Comparison of ENCODE assay signal across 1 cellular context in genomic region chr7:78139335-78139734, GRCh38.
TF ChIP-seq lines count a peak whose summit lies in the region.

No MANE protein-coding gene starts in this region.

TF ChIP-seq in SK-N-SH, 30 proteins besides CTCF, POLR2A, EP300 and RAD21 (continued from another document):
- TF ChIP-seq, protein P1, sequence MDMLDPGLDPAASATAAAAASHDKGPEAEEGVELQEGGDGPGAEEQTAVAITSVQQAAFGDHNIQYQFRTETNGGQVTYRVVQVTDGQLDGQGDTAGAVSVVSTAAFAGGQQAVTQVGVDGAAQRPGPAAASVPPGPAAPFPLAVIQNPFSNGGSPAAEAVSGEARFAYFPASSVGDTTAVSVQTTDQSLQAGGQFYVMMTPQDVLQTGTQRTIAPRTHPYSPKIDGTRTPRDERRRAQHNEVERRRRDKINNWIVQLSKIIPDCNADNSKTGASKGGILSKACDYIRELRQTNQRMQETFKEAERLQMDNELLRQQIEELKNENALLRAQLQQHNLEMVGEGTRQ (IDR thresholded peaks at IDR 0.05; ENCODE audit: borderline replicate concordance, low read depth, low read length) = no peak
- peak; percentile 91; the same call in 1 of the 2 replicates for TF ChIP-seq NFIC (IDR thresholded peaks at IDR 0.05; ENCODE audit: borderline replicate concordance)
- TF ChIP-seq TAF1 (IDR thresholded peaks at IDR 0.05; ENCODE audit: borderline replicate concordance, low read depth, low read length) = peak; percentile 32; the same call in 1 of the 2 replicates
- TF ChIP-seq YY1 (IDR thresholded peaks at IDR 0.05; ENCODE audit: low read depth) = peak; percentile 64; the same call in 1 of the 2 replicates
- TF ChIP-seq, protein P2, sequence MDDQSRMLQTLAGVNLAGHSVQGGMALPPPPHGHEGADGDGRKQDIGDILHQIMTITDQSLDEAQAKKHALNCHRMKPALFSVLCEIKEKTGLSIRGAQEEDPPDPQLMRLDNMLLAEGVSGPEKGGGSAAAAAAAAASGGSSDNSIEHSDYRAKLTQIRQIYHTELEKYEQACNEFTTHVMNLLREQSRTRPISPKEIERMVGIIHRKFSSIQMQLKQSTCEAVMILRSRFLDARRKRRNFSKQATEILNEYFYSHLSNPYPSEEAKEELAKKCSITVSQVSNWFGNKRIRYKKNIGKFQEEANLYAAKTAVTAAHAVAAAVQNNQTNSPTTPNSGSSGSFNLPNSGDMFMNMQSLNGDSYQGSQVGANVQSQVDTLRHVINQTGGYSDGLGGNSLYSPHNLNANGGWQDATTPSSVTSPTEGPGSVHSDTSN (IDR thresholded peaks at IDR 0.05) = peak; percentile 100
- TF ChIP-seq TCF12 (IDR thresholded peaks at IDR 0.05) = peak; percentile 100
- TF ChIP-seq MEF2A (IDR thresholded peaks at IDR 0.05; ENCODE audit: borderline replicate concordance, low read depth) = peak; percentile 97
- TF ChIP-seq, protein P3, sequence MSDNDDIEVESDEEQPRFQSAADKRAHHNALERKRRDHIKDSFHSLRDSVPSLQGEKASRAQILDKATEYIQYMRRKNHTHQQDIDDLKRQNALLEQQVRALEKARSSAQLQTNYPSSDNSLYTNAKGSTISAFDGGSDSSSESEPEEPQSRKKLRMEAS (IDR thresholded peaks at IDR 0.05; ENCODE audit: low read depth) = peak; percentile 92
- TF ChIP-seq JUND (IDR thresholded peaks at IDR 0.05) = peak; percentile 98
- TF ChIP-seq USF1 (IDR thresholded peaks at IDR 0.05; ENCODE audit: borderline replicate concordance, low read depth) = peak; percentile 9; the same call in 1 of the 2 replicates
- peak; percentile 63 for TF ChIP-seq ELF1 (IDR thresholded peaks at IDR 0.05)
- peak; percentile 89 for TF ChIP-seq GATA2 (CRISPR knock-in tag; IDR thresholded peaks at IDR 0.05)
- 0 out of 2 replicates have a peak, but pooled peaks have one; percentile 15 for TF ChIP-seq SMC3 (IDR thresholded peaks at IDR 0.05; ENCODE audit: low read depth, low read length)
- peak; percentile 95 for TF ChIP-seq FOSL2 (IDR thresholded peaks at IDR 0.05; ENCODE audit: borderline replicate concordance, low read depth)
- peak; percentile 99 for TF ChIP-seq RXRA (IDR thresholded peaks at IDR 0.05; ENCODE audit: borderline replicate concordance, low read depth)
